ENCODE assay signal across 9 cellular contexts in the genomic region with DNA sequence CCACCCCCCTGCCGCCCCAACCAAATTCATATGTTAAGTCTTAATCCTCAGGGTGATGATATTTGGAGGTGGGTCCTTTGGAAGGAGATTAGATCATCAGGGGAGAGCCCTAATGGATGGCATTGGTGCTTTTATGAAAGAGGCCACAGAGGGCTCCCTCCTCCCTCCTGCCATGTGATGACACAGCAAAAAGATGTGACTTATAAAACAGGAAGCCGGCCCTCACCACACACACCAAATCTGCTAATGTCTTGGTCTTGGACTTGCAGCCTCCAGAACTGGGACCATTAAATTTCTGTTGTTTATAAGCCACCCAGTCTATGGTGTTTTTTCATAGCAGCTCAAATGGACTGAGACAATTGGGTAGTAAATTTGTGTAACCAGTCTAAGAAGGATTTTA.
DNase-seq lines count a peak whose midpoint lies in the region; ATAC-seq and TF ChIP-seq lines count a peak whose summit lies in the region.
"Had no signal": no experiment of that assay in that cellular context is flagged by ENCODE, and none has a peak within 500 bp of the region (broad histone marks: within the 10 kb centered on the region; RNA-seq: fewer than 3 reads in every experiment).

No MANE protein-coding gene starts in this region.

- ATAC-seq in HG03354 (IDR thresholded peaks at IDR 0.05; ENCODE audit: poor library complexity, severe bottlenecking, unreplicated experiment) (peak; percentile 56), psoas muscle (no peak), GM18498 (IDR thresholded peaks at IDR 0.05; ENCODE audit: unreplicated experiment) (no peak), left lung (no peak)

- H3K9me3 ChIP-seq in iPS-20b (ENCODE audit: insufficient read depth, low read depth, low read length) = peaks cover 6% of the 10 kb centered on the region; the same call in 1 of the 2 replicates
- no peaks in the 10 kb centered on the region for H3K9me3 ChIP-seq in psoas muscle
- no peaks in the 10 kb centered on the region for H3K9me3 ChIP-seq in left lung

- H3K36me3 ChIP-seq in iPS-20b (ENCODE audit: insufficient read depth, low read depth, low read length) (no peaks in the 10 kb centered on the region), psoas muscle (ENCODE audit: insufficient read depth in 1 of 2, low read depth in 1 of 2) (no peaks in the 10 kb centered on the region), left lung (no peaks in the 10 kb centered on the region)

- TF ChIP-seq CTCF in psoas muscle (IDR thresholded peaks at IDR 0.05) (no peak), left lung (IDR thresholded peaks at IDR 0.05) (no peak)

- DNase-seq in GDM1 (lab: John Stamatoyannopoulos, UW) = peak; percentile 33
- DNase-seq in SK-MEL-5 (ENCODE audit: low read depth, low spot score) = peak; percentile 53
- no peak for DNase-seq in NCI-H2107 treated with DMSO at 0.1 percent for 48 hours (lab: John Stamatoyannopoulos, UW; ENCODE audit: unreplicated experiment)
- DNase-seq in psoas muscle = no peak
- DNase-seq in left lung = no peak
- DNase-seq: activated naive CD4-positive, alpha-beta T cell treated with anti-CD3 and anti-CD28 coated beads, Interleukin-2, amount 50 U/mL, for 16 hours had no signal

- 84 to 86% (median 84%) methylated on average over 2 of the region's 2 CpGs for WGBS in psoas muscle, 3 donors

- peak overlapping the region; percentile 35 for H3K27ac ChIP-seq in iPS-20b (ENCODE audit: low read length)
- H3K27ac ChIP-seq in psoas muscle = no peak overlapping the region
- H3K27ac ChIP-seq in left lung = no peak overlapping the region

- in situ Hi-C loops in SK-MEL-5 (cut with HindIII; ENCODE audit: low pct_unique_long_range_greater_than_20kb, low sequenced_read_pairs) = no loop called here

- H3K4me3 ChIP-seq in iPS-20b (ENCODE audit: low read length) (no peak overlapping the region), psoas muscle (no peak overlapping the region), left lung (no peak overlapping the region)

- H3K27me3 ChIP-seq in iPS-20b (ENCODE audit: insufficient read depth, low read length) = no peaks in the 10 kb centered on the region
- H3K27me3 ChIP-seq in psoas muscle (ENCODE audit: insufficient read depth in 3 of 3, low read length in 2 of 3) = no peaks in the 10 kb centered on the region
- H3K27me3 ChIP-seq in left lung = no peaks in the 10 kb centered on the region

- H3K4me1 ChIP-seq in iPS-20b (ENCODE audit: insufficient read depth, low read length) (no peaks in the 10 kb centered on the region), psoas muscle (no peaks in the 10 kb centered on the region), left lung (no peaks in the 10 kb centered on the region)

- intact Hi-C loops in psoas muscle (cut with DNase I) (loop anchor here (5.0 to 10.0 kb wide), 2 partner anchors 547 to 949 kb away; no protein-coding TSS in a partner anchor), left lung (cut with DNase I) (no loop called here)

- no peak overlapping the region for H3K9ac ChIP-seq in iPS-20b (ENCODE audit: low read depth, low read length)

Comparison
In these comparisons a context has a peak if more than half of its experiments do, and no peak if none do; other contexts are left out.
1. DNase-seq: peak in GDM1 (single experiment) and SK-MEL-5 (single experiment); none in NCI-H2107 treated with DMSO at 0.1 percent for 48 hours (single experiment), psoas muscle (0 of 2) and left lung (0 of 2).
2. intact Hi-C loops: an anchor here in psoas muscle (5.0 to 10.0 kb wide); none called in left lung.